10 cellular contexts compared by ENCODE assay signal in the genomic region with DNA sequence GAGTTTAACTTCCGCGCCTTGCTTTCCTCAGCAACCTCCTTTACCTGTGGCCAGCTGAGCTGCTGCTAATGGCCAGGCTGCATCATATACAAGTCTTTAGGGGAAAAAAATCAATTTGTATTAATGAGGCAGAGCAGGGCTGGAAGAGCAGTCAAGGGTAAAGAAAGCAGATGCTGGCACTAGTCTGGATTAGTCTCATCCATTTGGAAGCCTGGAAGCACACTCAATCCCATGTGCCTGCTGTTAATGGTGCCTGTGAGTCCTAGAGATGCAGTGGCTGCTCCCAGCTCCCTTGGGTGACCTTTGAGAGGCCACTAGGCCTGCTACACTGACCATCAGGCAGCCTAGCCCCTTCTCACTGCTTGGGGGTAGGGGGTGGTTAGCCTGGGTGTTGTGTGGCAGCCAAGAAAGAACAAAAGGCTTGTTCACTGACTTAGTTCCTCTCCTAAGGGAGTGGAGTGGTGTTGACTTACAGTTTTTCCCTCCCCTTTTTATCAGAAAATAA. TPM values are rescaled to one million over a fixed set of nuclear protein-coding genes. Genes with fewer than 3 reads are reported as not detected.
DNase-seq lines count a peak whose midpoint lies in the region; ATAC-seq and TF ChIP-seq lines count a peak whose summit lies in the region.
"Had no signal": no experiment of that assay in that cellular context is flagged by ENCODE, and none has a peak within 500 bp of the region (broad histone marks: within the 10 kb centered on the region; RNA-seq: fewer than 3 reads in every experiment).

No MANE protein-coding gene starts in this region.

- peak overlapping the region; percentile 87 for H3K27ac Mint-ChIP-seq in T-helper 2 cell treated with Interferon-gamma antibody and Interleukin-4, amounts not matched to agents 5 μg/mL and 100 μg/mL, for 36 hours
- H3K27ac Mint-ChIP-seq in stimulated activated effector memory CD8-positive, alpha-beta T cell treated with anti-CD3 and anti-CD28 coated beads, Interleukin-12 subunit alpha, Interleukin-12 subunit beta, amount 100 ng/mL, for 72 hours, result peak overlapping the region; percentile 81

- no peak overlapping the region for H3K4me3 Mint-ChIP-seq in T-helper 2 cell treated with Interferon-gamma antibody and Interleukin-4, amounts not matched to agents 5 μg/mL and 100 μg/mL, for 36 hours
- H3K4me3 Mint-ChIP-seq in stimulated activated effector memory CD8-positive, alpha-beta T cell treated with anti-CD3 and anti-CD28 coated beads, Interleukin-12 subunit alpha, Interleukin-12 subunit beta, amount 100 ng/mL, for 72 hours, result no peak overlapping the region

- DNase-seq in T-helper 2 cell treated with Interferon-gamma antibody and Interleukin-4, amounts not matched to agents 5 μg/mL and 100 μg/mL, for 36 hours (ENCODE audit: low spot score), result no peak
- DNase-seq in T-helper 2 cell, result no peak
- DNase-seq in Peyer's patch, result no peak
- DNase-seq in stimulated activated effector memory CD8-positive, alpha-beta T cell treated with anti-CD3 and anti-CD28 coated beads, Interleukin-12 subunit alpha, Interleukin-12 subunit beta, amount 100 ng/mL, for 72 hours (ENCODE audit: low spot score in 2 of 2), result no peak
- DNase-seq in Ammon's horn (ENCODE audit: low spot score), result no peak
- DNase-seq: H7, trophoblast cell had no signal

- H3K9me3 ChIP-seq in Peyer's patch, result no peaks in the 10 kb centered on the region
- H3K9me3 ChIP-seq in esophagus (ENCODE audit: control insufficient read depth in 2 of 2, insufficient read depth in 1 of 2, low read depth in 1 of 2, low read length in 1 of 2), result no peaks in the 10 kb centered on the region

- H3K36me3 ChIP-seq in Peyer's patch, result peaks cover 0 to 91% (median 0%) of the 10 kb centered on the region in 3 donors
- H3K36me3 ChIP-seq in esophagus (ENCODE audit: control insufficient read depth in 2 of 2, insufficient read depth in 2 of 2, low read length in 1 of 2), result peaks cover 16 to 20% of the 10 kb centered on the region in 2 donors

- no peak for TF ChIP-seq CTCF in Peyer's patch (IDR thresholded peaks at IDR 0.05)

- H3K4me1 ChIP-seq in Peyer's patch, result peaks cover 0 to 42% (median 26%) of the 10 kb centered on the region in 4 donors
- H3K4me1 ChIP-seq in esophagus (ENCODE audit: control insufficient read depth in 2 of 2, insufficient read depth in 2 of 2, low read length in 1 of 2), result peaks cover 0 to 8% of the 10 kb centered on the region in 2 donors

- 58 to 97% methylated on average over 2 of the region's 2 CpGs for WGBS in esophagus, 2 donors

- no peaks in the 10 kb centered on the region for H3K27me3 Mint-ChIP-seq in T-helper 2 cell treated with Interferon-gamma antibody and Interleukin-4, amounts not matched to agents 5 μg/mL and 100 μg/mL, for 36 hours (ENCODE audit: low read depth)

- H3K4me3 ChIP-seq in Peyer's patch, result peak overlapping the region in 1 of 4 donors; percentile 12
- H3K4me3 ChIP-seq in esophagus (ENCODE audit: low read depth in 1 of 2, low read length in 2 of 2), result no peak overlapping the region

- H3K27ac ChIP-seq in Peyer's patch (peak overlapping the region; percentile 93 to 100 (median 98)), esophagus (ENCODE audit: low read depth in 2 of 2, low read length in 1 of 2) (peak overlapping the region; percentile 36 to 38)

- H3K9me3 Mint-ChIP-seq in T-helper 2 cell treated with Interferon-gamma antibody and Interleukin-4, amounts not matched to agents 5 μg/mL and 100 μg/mL, for 36 hours, result no peaks in the 10 kb centered on the region
- H3K9me3 Mint-ChIP-seq in stimulated activated effector memory CD8-positive, alpha-beta T cell treated with anti-CD3 and anti-CD28 coated beads, Interleukin-12 subunit alpha, Interleukin-12 subunit beta, amount 100 ng/mL, for 72 hours, result no peaks in the 10 kb centered on the region

- TF ChIP-seq POLR2A in Peyer's patch (IDR thresholded peaks at IDR 0.05), result no peak

- H3K4me1 Mint-ChIP-seq in T-helper 2 cell treated with Interferon-gamma antibody and Interleukin-4, amounts not matched to agents 5 μg/mL and 100 μg/mL, for 36 hours (ENCODE audit: low read depth), result peaks cover 68% of the 10 kb centered on the region
- peaks cover 69% of the 10 kb centered on the region for H3K4me1 Mint-ChIP-seq in stimulated activated effector memory CD8-positive, alpha-beta T cell treated with anti-CD3 and anti-CD28 coated beads, Interleukin-12 subunit alpha, Interleukin-12 subunit beta, amount 100 ng/mL, for 72 hours

- H3K36me3 Mint-ChIP-seq in T-helper 2 cell treated with Interferon-gamma antibody and Interleukin-4, amounts not matched to agents 5 μg/mL and 100 μg/mL, for 36 hours (ENCODE audit: low read depth), result peaks cover 74% of the 10 kb centered on the region
- peaks cover 91% of the 10 kb centered on the region for H3K36me3 Mint-ChIP-seq in stimulated activated effector memory CD8-positive, alpha-beta T cell treated with anti-CD3 and anti-CD28 coated beads, Interleukin-12 subunit alpha, Interleukin-12 subunit beta, amount 100 ng/mL, for 72 hours

- H3K27me3 ChIP-seq in Peyer's patch (no peaks in the 10 kb centered on the region), esophagus (ENCODE audit: control insufficient read depth in 1 of 2, insufficient read depth in 2 of 2, low read length in 2 of 2) (no peaks in the 10 kb centered on the region)

- ATAC-seq in stimulated activated effector memory CD8-positive, alpha-beta T cell treated with anti-CD3 and anti-CD28 coated beads, Interleukin-12 subunit alpha, Interleukin-12 subunit beta, amount 100 ng/mL, for 72 hours, result no peak
- ATAC-seq in HG03095 (IDR thresholded peaks at IDR 0.05; ENCODE audit: unreplicated experiment) (no peak), GM18502 (IDR thresholded peaks at IDR 0.05; ENCODE audit: poor library complexity, unreplicated experiment) (no peak)

RNA-seq across cellular contexts. Expression of a gene that starts 8.0 kb away (rescaled TPM):
- 10 to 100 TPM; 23.7 to 60.2 (median 30.7) TPM for total RNA-seq in Peyer's patch
- 10 to 100 TPM; 11.5 to 15.5 TPM for polyA plus RNA-seq in esophagus
